Comparison of ENCODE assay signal across 9 cellular contexts in genomic region chr17:77424585-77425344, GRCh38.
DNase-seq lines count a peak whose midpoint lies in the region; ATAC-seq and FAIRE-seq lines count a peak whose summit lies in the region.
"Had no signal": no experiment of that assay in that cellular context is flagged by ENCODE, and none has a peak within 500 bp of the region (broad histone marks: within the 10 kb centered on the region; RNA-seq: fewer than 3 reads in every experiment).

No MANE protein-coding gene starts in this region.

- no peak overlapping the region for H3K4me3 Mint-ChIP-seq in stimulated activated naive B cell treated with anti-CD40 and anti-IgM and Interleukin-4, amounts not matched to agents 10 μg/mL and 1 μg/mL and 100 μg/mL, for 72 hours

- peaks cover 8% of the 10 kb centered on the region for H3K36me3 ChIP-seq in effector memory CD4-positive, alpha-beta T cell (ENCODE audit: control insufficient read depth, insufficient read depth, low read length)

- H3K27ac ChIP-seq in effector memory CD4-positive, alpha-beta T cell (ENCODE audit: insufficient read depth, low read length, poor library complexity, severe bottlenecking), result peak overlapping the region; percentile 53

- no peaks in the 10 kb centered on the region for H3K9me3 ChIP-seq in effector memory CD4-positive, alpha-beta T cell (ENCODE audit: control insufficient read depth, low read length)

- peaks cover 5 to 14% of the 10 kb centered on the region in 2 donors for H3K36me3 Mint-ChIP-seq in stimulated activated naive B cell treated with anti-CD40 and anti-IgM and Interleukin-4, amounts not matched to agents 10 μg/mL and 1 μg/mL and 100 μg/mL, for 72 hours

- no peaks in the 10 kb centered on the region for H3K27me3 ChIP-seq in effector memory CD4-positive, alpha-beta T cell (replicated peaks; ENCODE audit: control insufficient read depth, insufficient read depth, low read length, poor library complexity, severe bottlenecking)

- FAIRE-seq in urothelium cell line (lab: Jason Lieb, UNC), result peak; percentile 52

- DNase-seq in NCI-H2196 (lab: John Stamatoyannopoulos, UW; ENCODE audit: unreplicated experiment) (peak; percentile 32), NCI-H2196 treated with DMSO at 0.1 percent for 48 hours (lab: John Stamatoyannopoulos, UW; ENCODE audit: unreplicated experiment) (no peak), mesenteric fat pad (ENCODE audit: low spot score) (peak; percentile 95), urothelium cell line (ENCODE audit: low spot score) (peak; percentile 73), NOMO-1 treated with DMSO at 0.1 percent for 48 hours (lab: John Stamatoyannopoulos, UW; ENCODE audit: unreplicated experiment) (no peak)
- no peak for DNase-seq in effector memory CD4-positive, alpha-beta T cell
- DNase-seq in stimulated activated naive B cell treated with anti-CD40 and anti-IgM and Interleukin-4, amounts not matched to agents 10 μg/mL and 1 μg/mL and 100 μg/mL, for 72 hours, result no peak
- no peak for DNase-seq in activated CD4-positive, alpha-beta T cell treated with anti-CD3 and anti-CD28 coated beads, Interleukin-2, amount 50 U/mL, for 1 hour
- DNase-seq: NCI-H1105 treated with DMSO at 0.1 percent for 48 hours had no signal

- H3K4me3 ChIP-seq in effector memory CD4-positive, alpha-beta T cell (ENCODE audit: insufficient read depth, low read depth, low read length, poor library complexity, severe bottlenecking), result no peak overlapping the region

- H3K4me1 Mint-ChIP-seq in stimulated activated naive B cell treated with anti-CD40 and anti-IgM and Interleukin-4, amounts not matched to agents 10 μg/mL and 1 μg/mL and 100 μg/mL, for 72 hours, result peaks cover 61 to 74% of the 10 kb centered on the region in 2 donors

- H3K4me1 ChIP-seq in effector memory CD4-positive, alpha-beta T cell (ENCODE audit: control insufficient read depth, insufficient read depth, low read length, poor library complexity, severe bottlenecking), result peaks cover 72% of the 10 kb centered on the region

- no peaks in the 10 kb centered on the region for H3K9me3 Mint-ChIP-seq in stimulated activated naive B cell treated with anti-CD40 and anti-IgM and Interleukin-4, amounts not matched to agents 10 μg/mL and 1 μg/mL and 100 μg/mL, for 72 hours

- no peak for ATAC-seq in stimulated activated naive B cell treated with anti-CD40 and anti-IgM and Interleukin-4, amounts not matched to agents 10 μg/mL and 1 μg/mL and 100 μg/mL, for 72 hours (replicated peaks)

- no peaks in the 10 kb centered on the region for H3K27me3 Mint-ChIP-seq in stimulated activated naive B cell treated with anti-CD40 and anti-IgM and Interleukin-4, amounts not matched to agents 10 μg/mL and 1 μg/mL and 100 μg/mL, for 72 hours

- H3K27ac Mint-ChIP-seq in stimulated activated naive B cell treated with anti-CD40 and anti-IgM and Interleukin-4, amounts not matched to agents 10 μg/mL and 1 μg/mL and 100 μg/mL, for 72 hours, result no peak overlapping the region

Comparison
In these comparisons a context has a peak if more than half of its experiments do, and no peak if none do; other contexts are left out.
1. DNase-seq: peak in NCI-H2196 (single experiment), mesenteric fat pad (single experiment) and urothelium cell line (single experiment); none in NCI-H2196 treated with DMSO at 0.1 percent for 48 hours (single experiment), effector memory CD4-positive, alpha-beta T cell (0 of 3), stimulated activated naive B cell treated with anti-CD40 and anti-IgM and Interleukin-4, amounts not matched to agents 10 μg/mL and 1 μg/mL and 100 μg/mL, for 72 hours (single experiment), NOMO-1 treated with DMSO at 0.1 percent for 48 hours (single experiment) and activated CD4-positive, alpha-beta T cell treated with anti-CD3 and anti-CD28 coated beads, Interleukin-2, amount 50 U/mL, for 1 hour (single experiment).